In genomic region chr1:45752014-45752413, GRCh38 we compare ENCODE assay signal across 15 cellular contexts. TPM values are rescaled to one million over a fixed set of nuclear protein-coding genes. Genes with fewer than 3 reads are reported as not detected.
DNase-seq lines count a peak whose midpoint lies in the region; ATAC-seq, FAIRE-seq and TF ChIP-seq lines count a peak whose summit lies in the region.
"Had no signal": no experiment of that assay in that cellular context is flagged by ENCODE, and none has a peak within 500 bp of the region (broad histone marks: within the 10 kb centered on the region; RNA-seq: fewer than 3 reads in every experiment).

No MANE protein-coding gene starts in this region.

- H3K4me3 ChIP-seq in DND-41 (ENCODE audit: low read depth in 1 of 2, low read length in 2 of 2), result no peak overlapping the region
- no peak overlapping the region for H3K4me3 ChIP-seq in KMS-11 (IDR thresholded peaks at IDR 0.05; ENCODE audit: insufficient read depth, low read depth, low read length)
- no peak overlapping the region for H3K4me3 ChIP-seq in GM12878
- H3K4me3 ChIP-seq in neuronal stem cell (ENCODE audit: low read length in 2 of 2), result no peak overlapping the region
- H3K4me3 ChIP-seq: SK-N-MC had no signal

- no peaks in the 10 kb centered on the region for H3K79me1 ChIP-seq in neuronal stem cell (ENCODE audit: low read depth, low read length)

- no peak overlapping the region for H4K8ac ChIP-seq in neuronal stem cell (ENCODE audit: low read depth, low read length)

- H2AFZ ChIP-seq in DND-41 (ENCODE audit: low read depth, low read length), result no peak overlapping the region
- peak overlapping the region; percentile 79 for H2AFZ ChIP-seq in KMS-11 (ENCODE audit: low read depth)
- peak overlapping the region; percentile 23; the same call in 1 of the 2 replicates for H2AFZ ChIP-seq in GM12878 (ENCODE audit: control insufficient read depth, low read depth, low read length)
- H2AFZ ChIP-seq in neuronal stem cell (ENCODE audit: low read length), result peak overlapping the region; percentile 67

- H3K27me3 ChIP-seq in DND-41 (ENCODE audit: insufficient read depth, low read length, poor library complexity), result no peaks in the 10 kb centered on the region
- no peaks in the 10 kb centered on the region for H3K27me3 ChIP-seq in KMS-11 (ENCODE audit: insufficient read depth, low read depth)
- no peaks in the 10 kb centered on the region for H3K27me3 ChIP-seq in GM12878 (replicated peaks in 1 of 2; ENCODE audit: control insufficient read depth in 2 of 2, insufficient read depth in 2 of 2, low read length in 1 of 2)
- peaks cover 0 to 12% (median 0%) of the 10 kb centered on the region in 3 experiments for H3K27me3 ChIP-seq in neuronal stem cell (ENCODE audit: control insufficient read depth in 3 of 3, insufficient read depth in 3 of 3, low read depth in 1 of 3, low read length in 3 of 3)

- H2AK5ac ChIP-seq in neuronal stem cell (ENCODE audit: low read depth, low read length), result no peak overlapping the region

- no peak overlapping the region for H3K23ac ChIP-seq in neuronal stem cell (ENCODE audit: low read depth, low read length, poor library complexity)

- no peak for TF ChIP-seq RAD21 in GM12878 (IDR thresholded peaks at IDR 0.05; ENCODE audit: insufficient read depth, low read depth, low read length)

- peaks cover 15% of the 10 kb centered on the region for H3K79me2 ChIP-seq in DND-41 (ENCODE audit: insufficient read depth, low read length)
- no peaks in the 10 kb centered on the region for H3K79me2 ChIP-seq in KMS-11 (ENCODE audit: insufficient read depth, low read depth)
- H3K79me2 ChIP-seq in GM12878 (ENCODE audit: control insufficient read depth, insufficient read depth, low read length), result peaks cover 9% of the 10 kb centered on the region

- SMC1A ChIA-PET in GM12878 (lab: Charles Lee; ENCODE audit: uncharacterized antibody, unreplicated experiment), result interaction anchor here (1.5 kb wide), 1 partner anchor 62 kb away, joined by 4 read pairs; no protein-coding TSS in a partner anchor

- no peak for TF ChIP-seq CTCF in DND-41 (IDR thresholded peaks at IDR 0.05; ENCODE audit: borderline replicate concordance, extremely low read depth, low read length, poor library complexity, severe bottlenecking)
- no peak for TF ChIP-seq CTCF in KMS-11 (conservative IDR thresholded peaks at IDR 0.05; ENCODE audit: low read depth, low read length)
- no peak for TF ChIP-seq CTCF in GM12878 (IDR thresholded peaks at IDR 0.05 in 2 of 3, conservative IDR thresholded peaks at IDR 0.05 in 1 of 3; ENCODE audit: control insufficient read depth in 2 of 3, extremely low read depth in 1 of 3, insufficient read depth in 1 of 3, low read depth in 3 of 3, low read length in 3 of 3)

- no peak overlapping the region for H3K18ac ChIP-seq in neuronal stem cell (ENCODE audit: low read length)

- intact Hi-C loops in GM12878 (cut with micrococcal nuclease; ENCODE audit: unreplicated experiment), result loop anchor here (5.0 kb wide), 1 partner anchor 90 kb away; no protein-coding TSS in a partner anchor

- H3K4me1 ChIP-seq in DND-41 (ENCODE audit: insufficient read depth, low read length), result peaks cover 27% of the 10 kb centered on the region
- peaks cover 31% of the 10 kb centered on the region for H3K4me1 ChIP-seq in KMS-11 (ENCODE audit: low read depth, poor library complexity, severe bottlenecking)
- H3K4me1 ChIP-seq in GM12878 (ENCODE audit: control insufficient read depth, insufficient read depth, low read length), result no peaks in the 10 kb centered on the region; the same call in 1 of the 2 replicates
- H3K4me1 ChIP-seq in neuronal stem cell (ENCODE audit: control insufficient read depth in 2 of 2, insufficient read depth in 1 of 2, low read depth in 1 of 2, low read length in 2 of 2), result peaks cover 2 to 5% of the 10 kb centered on the region in 2 donors

- CTCF ChIA-PET in GM12878 (lab: Yijun Ruan, JAX), result no interaction called here

- H3K4me2 ChIP-seq in DND-41 (ENCODE audit: insufficient read depth, low read length), result no peak overlapping the region; the same call in 1 of the 2 replicates
- H3K4me2 ChIP-seq in KMS-11, result peak overlapping the region; percentile 76
- no peak overlapping the region for H3K4me2 ChIP-seq in GM12878 (ENCODE audit: control insufficient read depth, insufficient read depth)
- no peak overlapping the region for H3K4me2 ChIP-seq in neuronal stem cell (ENCODE audit: insufficient read depth, low read length, poor library complexity, severe bottlenecking)

- no peak overlapping the region for H2BK15ac ChIP-seq in neuronal stem cell (ENCODE audit: low read length)

- H4K20me1 ChIP-seq in DND-41 (ENCODE audit: insufficient read depth, low read length) (no peaks in the 10 kb centered on the region), KMS-11 (ENCODE audit: insufficient read depth) (no peaks in the 10 kb centered on the region), GM12878 (ENCODE audit: control insufficient read depth, insufficient read depth) (no peaks in the 10 kb centered on the region)

- H2BK5ac ChIP-seq in neuronal stem cell (ENCODE audit: low read length), result no peak overlapping the region

- RAD21 ChIA-PET in GM12878 (lab: Charles Lee; ENCODE audit: unreplicated experiment), result no interaction called here

- H3K9me3 ChIP-seq in DND-41 (ENCODE audit: insufficient read depth, low read length, severe bottlenecking), result peaks cover 19% of the 10 kb centered on the region
- peaks cover 10% of the 10 kb centered on the region; the same call in 2 of the 3 replicates for H3K9me3 ChIP-seq in GM12878 (replicated peaks; ENCODE audit: control insufficient read depth, insufficient read depth, low read length)
- H3K9me3 ChIP-seq in neuronal stem cell (replicated peaks in 1 of 2; ENCODE audit: control insufficient read depth in 2 of 2, insufficient read depth in 1 of 2, low read depth in 1 of 2, low read length in 2 of 2), result peaks cover 2 to 19% of the 10 kb centered on the region in 2 donors

- H3K36me3 ChIP-seq in DND-41 (ENCODE audit: insufficient read depth, low read length) (no peaks in the 10 kb centered on the region), KMS-11 (ENCODE audit: insufficient read depth) (no peaks in the 10 kb centered on the region), GM12878 (ENCODE audit: control insufficient read depth in 2 of 2, insufficient read depth in 2 of 2, low read length in 1 of 2) (no peaks in the 10 kb centered on the region), neuronal stem cell (replicated peaks in 1 of 2; ENCODE audit: control insufficient read depth in 2 of 2, insufficient read depth in 2 of 2, low read length in 2 of 2) (no peaks in the 10 kb centered on the region)

- in situ Hi-C loops in GM12878 (cut with MboI), result no loop called here

- POLR2A ChIA-PET in GM12878 (lab: Charles Lee), result interaction anchor here (0.6 kb wide), 1 partner anchor 52 kb away, joined by 4 read pairs; the partner anchor contains the start of gene MAST2

- FAIRE-seq in GM12878 (lab: Jason Lieb, UNC), result no peak

- DNase-seq in DND-41 (no peak), GM12878 (ENCODE audit: low read depth, low spot score) (no peak), neuronal stem cell (ENCODE audit: low spot score) (no peak), pons (ENCODE audit: low spot score) (no peak), Ammon's horn (ENCODE audit: low spot score) (no peak)
- DNase-seq: caudate nucleus; left cardiac atrium; NCI-H1417; NCI-H226; retina; stimulated activated CD4-positive, alpha-beta T cell treated with anti-CD3 and anti-CD28 coated beads, Interleukin-2, amount 100 ng/mL, for 48 hours had no signal

- TF ChIP-seq EP300 in GM12878 (IDR thresholded peaks at IDR 0.05; ENCODE audit: borderline replicate concordance in 1 of 2, control insufficient read depth in 1 of 2, low read depth in 2 of 2, low read length in 2 of 2), result no peak

- H3K14ac ChIP-seq in neuronal stem cell (ENCODE audit: low read length), result no peak overlapping the region

- 0 out of 2 replicates have a peak overlapping the region, but pooled peaks have one; percentile 23 for H3K27ac ChIP-seq in DND-41 (ENCODE audit: low read length)
- H3K27ac ChIP-seq in KMS-11, result peak overlapping the region; percentile 86
- H3K27ac ChIP-seq in GM12878 (ENCODE audit: control insufficient read depth, insufficient read depth), result no peak overlapping the region
- H3K27ac ChIP-seq in neuronal stem cell (replicated peaks; ENCODE audit: low read length), result no peak overlapping the region
- H3K27ac ChIP-seq: SK-N-MC had no signal

- H4K91ac ChIP-seq in neuronal stem cell (ENCODE audit: low read depth, low read length, poor library complexity), result no peak overlapping the region

- H2BK12ac ChIP-seq in neuronal stem cell (ENCODE audit: low read length), result no peak overlapping the region

- no TSS peak for BruUV-seq in GM12878 (replicated peaks; lab: Mats Ljungman, UMichigan)

- ATAC-seq in DND-41 (ENCODE audit: insufficient read depth, low read depth), result no peak
- no peak for ATAC-seq in GM12878
- ATAC-seq in HG03280 (IDR thresholded peaks at IDR 0.05; ENCODE audit: unreplicated experiment), result no peak
- ATAC-seq: left cardiac atrium, WTC11 had no signal

- TF ChIP-seq POLR2A in GM12878 (IDR thresholded peaks at IDR 0.05; ENCODE audit: low read depth, low read length), result no peak

- H3K4ac ChIP-seq in neuronal stem cell (ENCODE audit: low read length), result no peak overlapping the region

- H3K9ac ChIP-seq in DND-41 (ENCODE audit: low read depth, low read length), result peak overlapping the region; percentile 69; the same call in 1 of the 2 replicates
- no peak overlapping the region; the same call in 1 of the 2 replicates for H3K9ac ChIP-seq in KMS-11
- no peak overlapping the region for H3K9ac ChIP-seq in GM12878 (ENCODE audit: control insufficient read depth, insufficient read depth, low read length)
- H3K9ac ChIP-seq in neuronal stem cell (ENCODE audit: low read depth, low read length, poor library complexity), result no peak overlapping the region

- 71% methylated on average over 2 of the region's 2 CpGs for WGBS in GM12878 (ENCODE audit: insufficient coverage, insufficient replicate concordance, low lambda C conversion rate, missing lambda C conversion rate)
- no CpG with 5 or more reads among the region's 2 CpGs for WGBS in neuronal stem cell (ENCODE audit: extremely low coverage in 2 of 2, insufficient read length in 2 of 2, insufficient replicate concordance in 1 of 2), 2 donors

- no peak overlapping the region for H2BK120ac ChIP-seq in neuronal stem cell (ENCODE audit: low read depth, low read length)

RNA-seq across cellular contexts. Expression of gene IPP, which starts 1.6 kb away (rescaled TPM):
- total RNA-seq in GM12878 (2013; cell fraction: nucleolus; rRNA removed), result 8.2 and 8.8 TPM in 2 replicates
- 5.7 and 8.3 TPM in 2 replicates for total RNA-seq in GM12878 (2014; rRNA removed)
- 7.6 and 7.8 TPM in 2 replicates for total RNA-seq in GM12878 (2014; rRNA removed; fragmentation: Illumina TruSeq; extraction: Trizol)
- 12.8 and 14.6 TPM in 2 replicates for total RNA-seq in GM12878 (2021)
- 8.5 TPM for polyA plus RNA-seq in GM12878 (2011; ENCODE audit: low read depth)
- 11.3 and 18.4 TPM in 2 replicates for polyA plus RNA-seq in GM12878 (2011; rRNA removed)
- 4.0 and 4.8 TPM in 2 replicates for polyA plus RNA-seq in GM12878 (2011; cell fraction: cytosol; rRNA removed)
- polyA plus RNA-seq in GM12878 (2011; cell fraction: nucleus; rRNA removed), result 2.9 and 4.0 TPM in 2 replicates
- polyA plus RNA-seq in GM12878 (2012), result 6.8 and 8.5 TPM in 2 replicates
- polyA plus RNA-seq in GM12878 (2014; fragmentation: Illumina TruSeq; extraction: Trizol), result 6.6 and 7.3 TPM in 2 replicates
- polyA plus RNA-seq in GM12878 (2014; fragmentation: Nextera tagmentation; extraction: Ambion mirVana), result 10 to 100 TPM in 1 of 2 experiments, 1 to 10 TPM in 1; 9.5 to 11.2 TPM
- 4.7 and 5.2 TPM in 2 replicates for polyA plus RNA-seq in GM12878 (2014; rRNA removed)
- 10 to 100 TPM; 12.9 to 15.0 TPM for polyA plus RNA-seq in GM12878 (2016; fragmentation: Nextera tagmentation; extraction: Ambion mirVana)
- 9.4 and 12.9 TPM in 2 replicates for polyA minus RNA-seq in GM12878 (2011; rRNA and poly(A)+ RNA removed)
- polyA minus RNA-seq in GM12878 (2011; cell fraction: cytosol; rRNA and poly(A)+ RNA removed), result 4.4 and 5.2 TPM in 2 replicates
- 2.2 and 2.5 TPM in 2 replicates for polyA minus RNA-seq in GM12878 (2011; cell fraction: nucleus; rRNA and poly(A)+ RNA removed)
- 10.5 TPM for polyA plus RNA-seq in neuronal stem cell (2013, experiment 1 of 2)
- 8.8 TPM for polyA plus RNA-seq in neuronal stem cell (2013, experiment 2 of 2)

RNA-seq across cellular contexts. Expression of gene MAST2, which starts 51.4 kb away (rescaled TPM):
- 51.6 and 64.3 TPM in 2 replicates for total RNA-seq in GM12878 (2013; cell fraction: nucleolus; rRNA removed)
- 16.7 and 20.2 TPM in 2 replicates for total RNA-seq in GM12878 (2014; rRNA removed)
- total RNA-seq in GM12878 (2014; rRNA removed; fragmentation: Illumina TruSeq; extraction: Trizol), result 11.7 and 12.2 TPM in 2 replicates
- total RNA-seq in GM12878 (2021), result 25.1 and 28.7 TPM in 2 replicates
- polyA plus RNA-seq in GM12878 (2011; ENCODE audit: low read depth), result 9.0 TPM
- 8.3 and 11.3 TPM in 2 replicates for polyA plus RNA-seq in GM12878 (2011; rRNA removed)
- 11.9 and 13.8 TPM in 2 replicates for polyA plus RNA-seq in GM12878 (2011; cell fraction: cytosol; rRNA removed)
- polyA plus RNA-seq in GM12878 (2011; cell fraction: nucleus; rRNA removed), result 44.4 and 47.3 TPM in 2 replicates
- polyA plus RNA-seq in GM12878 (2012), result 9.2 and 10.6 TPM in 2 replicates
- polyA plus RNA-seq in GM12878 (2014; fragmentation: Illumina TruSeq; extraction: Trizol), result 13.1 and 17.6 TPM in 2 replicates
- 1 to 10 TPM; 1.0 to 1.4 TPM for polyA plus RNA-seq in GM12878 (2014; fragmentation: Nextera tagmentation; extraction: Ambion mirVana)
- polyA plus RNA-seq in GM12878 (2014; rRNA removed), result 15.2 and 16.3 TPM in 2 replicates
- polyA plus RNA-seq in GM12878 (2016; fragmentation: Nextera tagmentation; extraction: Ambion mirVana), result 10 to 100 TPM; 13.0 to 14.6 TPM
- 25.2 and 34.2 TPM in 2 replicates for polyA minus RNA-seq in GM12878 (2011; rRNA and poly(A)+ RNA removed)
- polyA minus RNA-seq in GM12878 (2011; cell fraction: cytosol; rRNA and poly(A)+ RNA removed), result 13.1 and 13.9 TPM in 2 replicates
- polyA minus RNA-seq in GM12878 (2011; cell fraction: nucleus; rRNA and poly(A)+ RNA removed), result 23.3 and 39.6 TPM in 2 replicates
- 18.6 TPM for polyA plus RNA-seq in neuronal stem cell (2013, experiment 1 of 2)
- polyA plus RNA-seq in neuronal stem cell (2013, experiment 2 of 2), result 17.9 TPM

Comparison
In these comparisons a context has a peak if more than half of its experiments do, and no peak if none do; other contexts are left out.
1. H3K27ac ChIP-seq: peak in DND-41 (single experiment) and KMS-11 (single experiment); none in GM12878 (single experiment) and neuronal stem cell (single experiment).